ENCODE assay signal across 1 cellular context in the genomic region with DNA sequence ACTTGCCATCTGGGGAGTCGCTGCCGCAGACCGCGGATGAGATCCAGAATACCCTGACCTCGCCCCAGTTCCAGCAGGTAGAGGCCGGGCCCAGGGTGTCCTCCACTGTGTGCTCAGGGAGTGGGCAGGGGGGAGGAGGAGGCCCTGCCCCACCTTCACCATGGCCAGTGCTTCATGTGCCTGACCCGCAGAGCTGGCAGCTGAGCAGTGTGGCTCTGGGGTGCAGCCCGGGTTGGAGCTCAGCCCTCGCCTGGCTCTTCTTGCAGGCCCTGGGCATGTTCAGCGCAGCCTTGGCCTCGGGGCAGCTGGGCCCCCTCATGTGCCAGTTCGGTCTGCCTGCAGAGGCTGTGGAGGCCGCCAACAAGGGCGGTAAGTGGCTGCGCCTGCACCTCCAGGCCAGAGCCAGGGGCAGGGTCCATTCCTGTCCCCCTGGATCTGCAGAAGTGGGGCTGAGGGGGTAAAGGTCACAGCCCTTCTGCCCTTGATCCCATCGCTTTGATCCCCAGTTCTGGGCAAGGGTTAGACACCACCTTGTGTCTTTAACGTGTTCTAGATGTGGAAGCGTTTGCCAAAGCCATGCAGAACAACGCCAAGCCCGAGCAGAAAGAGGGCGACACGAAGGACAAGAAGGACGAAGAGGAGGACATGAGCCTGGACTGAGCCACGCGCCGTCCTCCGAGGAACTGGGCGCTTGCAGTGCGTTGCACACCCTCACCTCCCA.
TF ChIP-seq lines count a peak whose summit lies in the region.

No MANE protein-coding gene starts in this region.

TF ChIP-seq in endothelial cell of umbilical vein, 7 proteins besides CTCF, POLR2A, EP300 and RAD21:
- TF ChIP-seq FOS (IDR thresholded peaks at IDR 0.05; ENCODE audit: borderline replicate concordance, insufficient read depth, low read length) (no peak), MYC (IDR thresholded peaks at IDR 0.05; ENCODE audit: low read depth, low read length) (no peak), EZH2 (IDR thresholded peaks at IDR 0.05; ENCODE audit: borderline replicate concordance, low read depth, low read length, severe bottlenecking) (no peak), JUN (IDR thresholded peaks at IDR 0.05; ENCODE audit: borderline replicate concordance, insufficient read depth, insufficient read length, low read depth) (no peak), GATA2 (IDR thresholded peaks at IDR 0.05; ENCODE audit: insufficient read depth, insufficient read length, low read depth, low read length) (no peak), POLR2AphosphoS5 (IDR thresholded peaks at IDR 0.05; ENCODE audit: insufficient read depth, low read depth, low read length) (peak; percentile 9)
- TF ChIP-seq, protein P1, sequence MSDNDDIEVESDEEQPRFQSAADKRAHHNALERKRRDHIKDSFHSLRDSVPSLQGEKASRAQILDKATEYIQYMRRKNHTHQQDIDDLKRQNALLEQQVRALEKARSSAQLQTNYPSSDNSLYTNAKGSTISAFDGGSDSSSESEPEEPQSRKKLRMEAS (IDR thresholded peaks at IDR 0.05; ENCODE audit: insufficient read depth, insufficient read length) = no peak
